ENCODE assay signal across 9 cellular contexts in the genomic region with DNA sequence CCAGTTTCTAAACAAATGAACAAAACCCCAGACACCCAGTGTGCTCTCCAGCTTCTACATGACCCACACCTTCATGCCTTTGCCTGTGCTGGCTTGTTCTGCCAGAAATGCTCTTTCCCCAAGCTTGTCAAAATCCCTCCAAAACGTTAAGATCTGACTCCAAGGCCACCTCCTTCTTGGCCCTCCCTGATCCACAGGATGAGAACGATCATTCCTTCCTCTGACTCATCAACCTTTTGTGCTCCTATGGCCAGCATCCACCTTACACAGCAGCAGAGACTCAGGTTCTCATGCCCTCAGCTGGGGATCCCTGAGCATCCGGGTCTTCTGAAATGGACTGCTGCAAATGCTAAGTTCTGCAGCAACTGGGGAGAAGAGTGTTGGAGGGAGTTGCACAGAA. TPM values are rescaled to one million over a fixed set of nuclear protein-coding genes. Genes with fewer than 3 reads are reported as not detected.
DNase-seq lines count a peak whose midpoint lies in the region; ATAC-seq and TF ChIP-seq lines count a peak whose summit lies in the region.
"Had no signal": no experiment of that assay in that cellular context is flagged by ENCODE, and none has a peak within 500 bp of the region (broad histone marks: within the 10 kb centered on the region; RNA-seq: fewer than 3 reads in every experiment).

No MANE protein-coding gene starts in this region.

- H3K27me3 Mint-ChIP-seq in T-helper 2 cell treated with Interferon-gamma antibody and Interleukin-4, amounts not matched to agents 5 μg/mL and 100 μg/mL, for 36 hours (ENCODE audit: low read depth): no peaks in the 10 kb centered on the region
- no peaks in the 10 kb centered on the region for H3K27me3 Mint-ChIP-seq in activated T-helper 17 cell treated with anti-CD3 and anti-CD28 coated beads, Interleukin-2, amount 50 U/mL, for 72 hours

- H3K36me3 ChIP-seq in heart right ventricle (peaks cover 0 to 12% (median 0%) of the 10 kb centered on the region in 9 donors), subcutaneous abdominal adipose tissue (ENCODE audit: control insufficient read depth in 5 of 5, insufficient read depth in 5 of 5, low read length in 5 of 5) (peaks cover 0 to under 1% (median 0%) of the 10 kb centered on the region in 5 donors)

- no peaks in the 10 kb centered on the region for H3K36me3 Mint-ChIP-seq in T-helper 2 cell treated with Interferon-gamma antibody and Interleukin-4, amounts not matched to agents 5 μg/mL and 100 μg/mL, for 36 hours (ENCODE audit: low read depth)
- peaks cover 8% of the 10 kb centered on the region for H3K36me3 Mint-ChIP-seq in activated T-helper 17 cell treated with anti-CD3 and anti-CD28 coated beads, Interleukin-2, amount 50 U/mL, for 72 hours (ENCODE audit: low read depth)

- no peaks in the 10 kb centered on the region for H3K27me3 ChIP-seq in heart right ventricle
- H3K27me3 ChIP-seq in subcutaneous abdominal adipose tissue (ENCODE audit: control insufficient read depth in 5 of 5, insufficient read depth in 4 of 5, low read length in 5 of 5): no peaks in the 10 kb centered on the region

- no peak for TF ChIP-seq CTCF in heart right ventricle (IDR thresholded peaks at IDR 0.05)

- ATAC-seq in activated T-helper 17 cell treated with anti-CD3 and anti-CD28 coated beads, Interleukin-2, amount 50 U/mL, for 72 hours (replicated peaks): no peak
- ATAC-seq in heart right ventricle (no peak), HG03196 (IDR thresholded peaks at IDR 0.05; ENCODE audit: unreplicated experiment) (no peak)

- H3K4me3 Mint-ChIP-seq in T-helper 2 cell treated with Interferon-gamma antibody and Interleukin-4, amounts not matched to agents 5 μg/mL and 100 μg/mL, for 36 hours: no peak overlapping the region
- H3K4me3 Mint-ChIP-seq in activated T-helper 17 cell treated with anti-CD3 and anti-CD28 coated beads, Interleukin-2, amount 50 U/mL, for 72 hours: peak overlapping the region; percentile 88

- H3K27ac Mint-ChIP-seq in T-helper 2 cell treated with Interferon-gamma antibody and Interleukin-4, amounts not matched to agents 5 μg/mL and 100 μg/mL, for 36 hours: peak overlapping the region; percentile 17
- peak overlapping the region; percentile 57 for H3K27ac Mint-ChIP-seq in activated T-helper 17 cell treated with anti-CD3 and anti-CD28 coated beads, Interleukin-2, amount 50 U/mL, for 72 hours

- H3K27ac ChIP-seq in heart right ventricle: peak overlapping the region in 9 of 10 donors; percentile 41 to 100 (median 100)
- peak overlapping the region; percentile 95 for H3K27ac ChIP-seq in subcutaneous abdominal adipose tissue (ENCODE audit: low read depth, low read length)

- no peaks in the 10 kb centered on the region for H3K9me3 Mint-ChIP-seq in T-helper 2 cell treated with Interferon-gamma antibody and Interleukin-4, amounts not matched to agents 5 μg/mL and 100 μg/mL, for 36 hours
- no peaks in the 10 kb centered on the region for H3K9me3 Mint-ChIP-seq in activated T-helper 17 cell treated with anti-CD3 and anti-CD28 coated beads, Interleukin-2, amount 50 U/mL, for 72 hours

- H3K9ac ChIP-seq in subcutaneous abdominal adipose tissue (ENCODE audit: low read length in 5 of 5): peak overlapping the region in 3 of 5 donors; percentile 1 to 48 (median 34)

- no peak for DNase-seq in T-helper 2 cell treated with Interferon-gamma antibody and Interleukin-4, amounts not matched to agents 5 μg/mL and 100 μg/mL, for 36 hours (ENCODE audit: low spot score)
- DNase-seq in T-helper 2 cell: no peak
- DNase-seq in heart right ventricle: no peak
- DNase-seq in SKM-1 (lab: John Stamatoyannopoulos, UW; ENCODE audit: unreplicated experiment): no peak
- no peak for DNase-seq in activated gamma-delta T cell treated with Interleukin-2 at 50 U/mL for 16 hours
- DNase-seq: effector memory CD4-positive, alpha-beta T cell had no signal

- no peaks in the 10 kb centered on the region for H3K9me3 ChIP-seq in heart right ventricle
- H3K9me3 ChIP-seq in subcutaneous abdominal adipose tissue (ENCODE audit: control insufficient read depth in 5 of 5, low read length in 5 of 5): no peaks in the 10 kb centered on the region

- H3K4me1 Mint-ChIP-seq in T-helper 2 cell treated with Interferon-gamma antibody and Interleukin-4, amounts not matched to agents 5 μg/mL and 100 μg/mL, for 36 hours (ENCODE audit: low read depth): peaks cover 37% of the 10 kb centered on the region
- peaks cover 31% of the 10 kb centered on the region for H3K4me1 Mint-ChIP-seq in activated T-helper 17 cell treated with anti-CD3 and anti-CD28 coated beads, Interleukin-2, amount 50 U/mL, for 72 hours

- WGBS in heart right ventricle, 2 donors: 28 to 33% methylated on average over 3 of the region's 3 CpGs

- peak overlapping the region in 2 of 10 donors; percentile 67 to 98 for H3K4me3 ChIP-seq in heart right ventricle
- H3K4me3 ChIP-seq in subcutaneous abdominal adipose tissue (ENCODE audit: low read depth in 1 of 5, low read length in 5 of 5): peak overlapping the region in 2 of 5 donors; percentile 7 to 30

- H3K4me1 ChIP-seq in heart right ventricle (peaks cover 28 to 82% (median 59%) of the 10 kb centered on the region in 9 donors), subcutaneous abdominal adipose tissue (ENCODE audit: control insufficient read depth in 5 of 5, insufficient read depth in 5 of 5, low read length in 5 of 5) (peaks cover 11 to 68% (median 54%) of the 10 kb centered on the region in 5 donors)

- intact Hi-C loops in heart right ventricle (cut with DNase I): loop anchor here in 7 of 10 donors (2.0 to 5.0 kb wide), 5 partner anchors 34 to 211 kb away; a partner anchor contains a TSS

RNA-seq across cellular contexts. Expression of a gene that starts 3.0 kb away (rescaled TPM):
- total RNA-seq in activated T-helper 17 cell treated with anti-CD3 and anti-CD28 coated beads, Interleukin-2, amount 50 U/mL, for 72 hours: 10 to 100 TPM; 18.9 to 27.5 TPM
- total RNA-seq in heart right ventricle: 10 to 100 TPM; 58.9 to 80.1 (median 69.4) TPM
- 10 to 100 TPM; 17.8 to 34.2 TPM for polyA plus RNA-seq in heart right ventricle

RNA-seq across cellular contexts. Expression of a gene that starts 4.8 kb away (rescaled TPM):
- total RNA-seq in activated T-helper 17 cell treated with anti-CD3 and anti-CD28 coated beads, Interleukin-2, amount 50 U/mL, for 72 hours: not detected
- total RNA-seq in heart right ventricle: not detected
- polyA plus RNA-seq in heart right ventricle: not detected

RNA-seq across cellular contexts. Expression of a gene that starts 7.7 kb away (rescaled TPM):
- total RNA-seq in activated T-helper 17 cell treated with anti-CD3 and anti-CD28 coated beads, Interleukin-2, amount 50 U/mL, for 72 hours: 100 to 1,000 TPM; 256 to 308 TPM
- 10 to 100 TPM; 40.5 to 61.7 (median 48.8) TPM for total RNA-seq in heart right ventricle
- 10 to 100 TPM in 1 of 2 donors, 1 to 10 TPM in 1; 8.4 to 24.7 TPM for polyA plus RNA-seq in heart right ventricle

RNA-seq across cellular contexts. Expression of a gene that starts 31.6 kb away (rescaled TPM):
- total RNA-seq in activated T-helper 17 cell treated with anti-CD3 and anti-CD28 coated beads, Interleukin-2, amount 50 U/mL, for 72 hours: 10 to 100 TPM; 10.9 to 13.0 TPM
- total RNA-seq in heart right ventricle: 10 to 100 TPM in 6 of 10 donors, 1 to 10 TPM in 4; 5.4 to 13.1 (median 10.3) TPM
- polyA plus RNA-seq in heart right ventricle: 10 to 100 TPM; 10.2 to 25.4 TPM

RNA-seq across cellular contexts. Expression of a gene that starts 37.2 kb away (rescaled TPM):
- 10 to 100 TPM in 1 of 2 donors, 1 to 10 TPM in 1; 4.4 to 16.9 TPM for total RNA-seq in activated T-helper 17 cell treated with anti-CD3 and anti-CD28 coated beads, Interleukin-2, amount 50 U/mL, for 72 hours
- 10 to 100 TPM in 2 of 10 donors, 1 to 10 TPM in 8; 4.6 to 15.9 (median 8.1) TPM for total RNA-seq in heart right ventricle
- polyA plus RNA-seq in heart right ventricle: 1 to 10 TPM; 2.0 to 7.2 TPM

Comparison
In these comparisons a context has a peak if more than half of its experiments do, and no peak if none do; other contexts are left out.
1. RNA of a gene that starts 7.7 kb away (total RNA-seq): 256 to 308 TPM in activated T-helper 17 cell treated with anti-CD3 and anti-CD28 coated beads, Interleukin-2, amount 50 U/mL, for 72 hours; 40.5 to 61.7 TPM in heart right ventricle; every median in the first group is over 4 times any median in the second.